In the genomic region with DNA sequence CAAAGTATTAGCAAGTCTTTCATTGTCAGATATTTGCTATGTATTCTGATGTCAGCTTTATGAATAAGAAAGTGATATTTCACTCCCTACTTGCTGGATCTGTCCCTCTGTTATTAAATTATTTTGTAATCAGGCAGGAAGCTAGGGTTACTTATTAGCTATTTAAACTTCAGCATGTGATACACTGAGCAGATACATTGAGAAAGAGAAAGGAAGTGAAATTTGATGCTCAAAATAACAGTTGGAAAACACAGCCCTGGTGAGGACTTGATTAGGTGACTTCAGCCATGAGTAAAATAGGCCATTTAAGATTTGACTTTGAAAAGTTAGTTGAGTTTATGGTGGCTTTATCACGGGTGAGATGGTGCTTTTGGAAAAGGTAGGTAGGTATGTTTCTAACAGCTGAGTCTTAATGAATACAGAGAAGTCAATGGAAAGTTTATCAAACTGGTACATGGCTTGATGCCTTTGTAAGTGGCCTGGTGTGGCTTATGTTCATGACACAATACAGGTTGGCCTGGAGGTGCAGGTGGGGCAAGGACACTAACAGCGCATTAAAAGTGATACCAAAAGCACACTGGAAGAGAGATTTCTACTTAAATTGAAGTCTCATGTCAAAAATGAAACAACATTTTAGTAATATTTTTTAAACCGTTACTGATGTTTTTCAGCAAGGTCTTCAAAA, we compare ENCODE assay signal across 14 cellular contexts.
DNase-seq lines count a peak whose midpoint lies in the region; ATAC-seq and TF ChIP-seq lines count a peak whose summit lies in the region.
"Had no signal": no experiment of that assay in that cellular context is flagged by ENCODE, and none has a peak within 500 bp of the region (broad histone marks: within the 10 kb centered on the region; RNA-seq: fewer than 3 reads in every experiment).

No MANE protein-coding gene starts in this region.

- no peak overlapping the region for H3K4me3 Mint-ChIP-seq in GM23338

- no peaks in the 10 kb centered on the region; the same call in 2 of the 3 replicates for H3K4me1 Mint-ChIP-seq in GM23338

- H3K27ac Mint-ChIP-seq in GM23338, result peak overlapping the region; percentile 2; the same call in 1 of the 2 replicates

- no peaks in the 10 kb centered on the region for H4K20me1 ChIP-seq in GM23338 (replicated peaks; ENCODE audit: insufficient read depth)
- H4K20me1 ChIP-seq in SK-N-SH (ENCODE audit: insufficient read depth), result no peaks in the 10 kb centered on the region
- H4K20me1 ChIP-seq: BLaER1 treated with 17β-estradiol and CSF1 and Interleukin-3, amounts not matched to agents 10 nM and 100 nM had no signal

- peaks cover 12% of the 10 kb centered on the region for H3K9me3 Mint-ChIP-seq in GM23338

- WGBS in SK-N-SH (ENCODE audit: low lambda C conversion rate), result 30% methylated on average over 3 of the region's 3 CpGs

- H3K9me3 ChIP-seq in SK-N-SH, result no peaks in the 10 kb centered on the region
- H3K9me3 ChIP-seq: neutrophil had no signal

- POLR2A ChIA-PET in SK-N-SH (lab: Yijun Ruan, JAX), result no interaction called here

- no peaks in the 10 kb centered on the region for H3K27me3 Mint-ChIP-seq in GM23338 (ENCODE audit: insufficient read depth, low read depth, poor library complexity)

- intact Hi-C loops in head of caudate nucleus (cut with DNase I), result no loop called here

- H2AFZ ChIP-seq in GM23338 (peak overlapping the region; percentile 18; the same call in 1 of the 2 replicates), SK-N-SH (ENCODE audit: low read depth) (no peak overlapping the region)

- CTCF ChIA-PET in SK-N-SH (lab: Yijun Ruan, JAX), result interaction anchor here (0.6 kb wide), 1 partner anchor 132 kb away, joined by 3 read pairs; no protein-coding TSS in a partner anchor

- H3K36me3 Mint-ChIP-seq in GM23338 (ENCODE audit: low read depth), result peaks cover under 1% of the 10 kb centered on the region; the same call in 2 of the 3 replicates

- DNase-seq in GM23338 (ENCODE audit: low spot score) (no peak), epithelial cell of proximal tubule (ENCODE audit: low read depth) (peak; percentile 32), head of caudate nucleus (no peak), mucosa of gallbladder (ENCODE audit: low spot score) (no peak), SK-N-SH (no peak)
- no peak for DNase-seq in activated naive CD4-positive, alpha-beta T cell treated with anti-CD3 and anti-CD28 coated beads, Interleukin-2, amount 50 U/mL, for 16 hours
- DNase-seq: esophagus squamous epithelium, NCI-H1105, Right ventricle myocardium superior, small intestine had no signal

- H3K9me2 ChIP-seq in GM23338 (ENCODE audit: insufficient read depth) (no peaks in the 10 kb centered on the region; the same call in 1 of the 2 replicates), SK-N-SH (no peaks in the 10 kb centered on the region)

- H3K27me3 ChIP-seq in GM23338 (ENCODE audit: insufficient read depth), result no peaks in the 10 kb centered on the region
- H3K27me3 ChIP-seq in SK-N-SH (ENCODE audit: insufficient read depth), result no peaks in the 10 kb centered on the region
- H3K27me3 ChIP-seq: BLaER1 treated with 17β-estradiol and CSF1 and Interleukin-3, amounts not matched to agents 10 nM and 100 nM; esophagus squamous epithelium; neutrophil had no signal

- H3K4me1 ChIP-seq in GM23338 (ENCODE audit: insufficient read depth) (no peaks in the 10 kb centered on the region), SK-N-SH (ENCODE audit: control insufficient read depth in 1 of 2, insufficient read depth in 2 of 2, low read depth in 1 of 2, low read length in 1 of 2) (no peaks in the 10 kb centered on the region)
- H3K4me1 ChIP-seq: esophagus squamous epithelium had no signal

- H3K27ac ChIP-seq in GM23338 (ENCODE audit: low read depth) (no peak overlapping the region), SK-N-SH (ENCODE audit: low read depth in 2 of 2, low read length in 1 of 2) (no peak overlapping the region)
- H3K27ac ChIP-seq: esophagus squamous epithelium, neutrophil had no signal

- no peaks in the 10 kb centered on the region for H3K79me2 ChIP-seq in GM23338 (replicated peaks; ENCODE audit: insufficient read depth)
- H3K79me2 ChIP-seq in SK-N-SH (ENCODE audit: insufficient read depth), result no peaks in the 10 kb centered on the region

- no peak for TF ChIP-seq RAD21 in SK-N-SH (IDR thresholded peaks at IDR 0.05; ENCODE audit: low read length)

- H3K4me2 ChIP-seq in GM23338 (no peak overlapping the region), SK-N-SH (no peak overlapping the region)

- H3K36me3 ChIP-seq in GM23338 (ENCODE audit: insufficient read depth) (no peaks in the 10 kb centered on the region), SK-N-SH (replicated peaks in 1 of 2; ENCODE audit: control insufficient read depth in 1 of 2, insufficient read depth in 2 of 2, low read length in 1 of 2) (no peaks in the 10 kb centered on the region)
- H3K36me3 ChIP-seq: BLaER1 treated with 17β-estradiol and CSF1 and Interleukin-3, amounts not matched to agents 10 nM and 100 nM; esophagus squamous epithelium; neutrophil had no signal

- H3K4me3 ChIP-seq in GM23338 (no peak overlapping the region), epithelial cell of proximal tubule (ENCODE audit: low read depth, low read length) (no peak overlapping the region), SK-N-SH (ENCODE audit: low read depth in 2 of 2, low read length in 1 of 2) (no peak overlapping the region)
- H3K4me3 ChIP-seq: BLaER1 treated with 17β-estradiol and CSF1 and Interleukin-3, amounts not matched to agents 10 nM and 100 nM; esophagus squamous epithelium had no signal

- peak; percentile 95 for ATAC-seq in GM18907 (IDR thresholded peaks at IDR 0.05; ENCODE audit: unreplicated experiment)
- ATAC-seq in GM23338, result no peak
- ATAC-seq in HG03175 (IDR thresholded peaks at IDR 0.05; ENCODE audit: unreplicated experiment), result peak; percentile 92

- H3F3A ChIP-seq in GM23338 (replicated peaks; ENCODE audit: low read depth) (no peaks in the 10 kb centered on the region), SK-N-SH (replicated peaks; ENCODE audit: insufficient read depth) (no peaks in the 10 kb centered on the region)

- no peak overlapping the region for H3K9ac ChIP-seq in SK-N-SH
- H3K9ac ChIP-seq: BLaER1 treated with 17β-estradiol and CSF1 and Interleukin-3, amounts not matched to agents 10 nM and 100 nM had no signal

- no peak for TF ChIP-seq EP300 in SK-N-SH (IDR thresholded peaks at IDR 0.05; ENCODE audit: borderline replicate concordance in 1 of 2, low read depth in 1 of 2, low read length in 1 of 2)

- TF ChIP-seq CTCF in GM23338 (conservative IDR thresholded peaks at IDR 0.05; ENCODE audit: low read depth in 2 of 2), result no peak
- no peak for TF ChIP-seq CTCF in epithelial cell of proximal tubule (conservative IDR thresholded peaks at IDR 0.05; ENCODE audit: low read depth, low read length)
- no peak for TF ChIP-seq CTCF in SK-N-SH (IDR thresholded peaks at IDR 0.05)

TF ChIP-seq in SK-N-SH, 30 proteins besides CTCF, POLR2A, EP300 and RAD21 (continues in another document):
- TF ChIP-seq, protein P1, sequence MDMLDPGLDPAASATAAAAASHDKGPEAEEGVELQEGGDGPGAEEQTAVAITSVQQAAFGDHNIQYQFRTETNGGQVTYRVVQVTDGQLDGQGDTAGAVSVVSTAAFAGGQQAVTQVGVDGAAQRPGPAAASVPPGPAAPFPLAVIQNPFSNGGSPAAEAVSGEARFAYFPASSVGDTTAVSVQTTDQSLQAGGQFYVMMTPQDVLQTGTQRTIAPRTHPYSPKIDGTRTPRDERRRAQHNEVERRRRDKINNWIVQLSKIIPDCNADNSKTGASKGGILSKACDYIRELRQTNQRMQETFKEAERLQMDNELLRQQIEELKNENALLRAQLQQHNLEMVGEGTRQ (IDR thresholded peaks at IDR 0.05; ENCODE audit: borderline replicate concordance, low read depth, low read length), result no peak
- TF ChIP-seq, protein P2, sequence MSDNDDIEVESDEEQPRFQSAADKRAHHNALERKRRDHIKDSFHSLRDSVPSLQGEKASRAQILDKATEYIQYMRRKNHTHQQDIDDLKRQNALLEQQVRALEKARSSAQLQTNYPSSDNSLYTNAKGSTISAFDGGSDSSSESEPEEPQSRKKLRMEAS (IDR thresholded peaks at IDR 0.05; ENCODE audit: low read depth), result no peak
- no peak for TF ChIP-seq TEAD4 (IDR thresholded peaks at IDR 0.05; ENCODE audit: borderline replicate concordance, insufficient read depth)
- no peak for TF ChIP-seq FOXM1 (IDR thresholded peaks at IDR 0.05; ENCODE audit: low read depth)
- TF ChIP-seq RCOR1 (IDR thresholded peaks at IDR 0.05; ENCODE audit: low read length), result no peak
- TF ChIP-seq, protein P3, sequence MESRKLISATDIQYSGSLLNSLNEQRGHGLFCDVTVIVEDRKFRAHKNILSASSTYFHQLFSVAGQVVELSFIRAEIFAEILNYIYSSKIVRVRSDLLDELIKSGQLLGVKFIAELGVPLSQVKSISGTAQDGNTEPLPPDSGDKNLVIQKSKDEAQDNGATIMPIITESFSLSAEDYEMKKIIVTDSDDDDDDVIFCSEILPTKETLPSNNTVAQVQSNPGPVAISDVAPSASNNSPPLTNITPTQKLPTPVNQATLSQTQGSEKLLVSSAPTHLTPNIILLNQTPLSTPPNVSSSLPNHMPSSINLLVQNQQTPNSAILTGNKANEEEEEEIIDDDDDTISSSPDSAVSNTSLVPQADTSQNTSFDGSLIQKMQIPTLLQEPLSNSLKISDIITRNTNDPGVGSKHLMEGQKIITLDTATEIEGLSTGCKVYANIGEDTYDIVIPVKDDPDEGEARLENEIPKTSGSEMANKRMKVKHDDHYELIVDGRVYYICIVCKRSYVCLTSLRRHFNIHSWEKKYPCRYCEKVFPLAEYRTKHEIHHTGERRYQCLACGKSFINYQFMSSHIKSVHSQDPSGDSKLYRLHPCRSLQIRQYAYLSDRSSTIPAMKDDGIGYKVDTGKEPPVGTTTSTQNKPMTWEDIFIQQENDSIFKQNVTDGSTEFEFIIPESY (IDR thresholded peaks at IDR 0.05; ENCODE audit: borderline replicate concordance, low read depth), result no peak
- TF ChIP-seq CHD2 (IDR thresholded peaks at IDR 0.05; ENCODE audit: low read length, partially characterized antibody), result no peak
- no peak for TF ChIP-seq ELF1 (IDR thresholded peaks at IDR 0.05)
- no peak for TF ChIP-seq GABPA (IDR thresholded peaks at IDR 0.05; ENCODE audit: low read depth)
